Comparison of ENCODE assay signal across 2 cellular contexts in the genomic region with DNA sequence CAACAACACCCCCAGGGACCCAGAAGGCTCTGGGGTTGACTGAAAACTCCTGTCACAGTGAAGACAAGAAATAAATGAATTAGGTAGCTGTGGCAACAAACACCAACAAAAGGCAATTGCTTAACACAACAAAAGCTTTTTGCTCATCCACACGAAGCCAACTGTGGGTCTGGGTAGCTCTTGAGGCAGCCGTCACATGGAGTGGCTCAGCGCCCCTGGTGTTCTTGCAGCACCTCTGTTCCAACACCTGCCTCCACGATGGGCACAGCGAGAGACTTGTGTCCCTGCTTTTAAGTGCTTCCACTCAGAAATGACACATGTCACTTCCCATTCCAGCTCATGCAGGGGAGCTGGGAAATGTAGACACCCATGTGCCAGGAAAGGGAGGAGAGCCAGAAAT.
TF ChIP-seq lines count a peak whose summit lies in the region.

No MANE protein-coding gene starts in this region.

TF ChIP-seq in SK-N-SH, 30 proteins besides CTCF, POLR2A, EP300 and RAD21:
- no peak for TF ChIP-seq TCF12 (IDR thresholded peaks at IDR 0.05)
- no peak for TF ChIP-seq FOSL2 (IDR thresholded peaks at IDR 0.05; ENCODE audit: borderline replicate concordance, low read depth)
- TF ChIP-seq FOXM1 (IDR thresholded peaks at IDR 0.05; ENCODE audit: low read depth), result no peak
- TF ChIP-seq YY1 (IDR thresholded peaks at IDR 0.05; ENCODE audit: low read depth), result no peak
- no peak for TF ChIP-seq FOXJ3 (CRISPR knock-in tag; IDR thresholded peaks at IDR 0.05)
- TF ChIP-seq JUND (IDR thresholded peaks at IDR 0.05), result no peak
- TF ChIP-seq, protein P1, sequence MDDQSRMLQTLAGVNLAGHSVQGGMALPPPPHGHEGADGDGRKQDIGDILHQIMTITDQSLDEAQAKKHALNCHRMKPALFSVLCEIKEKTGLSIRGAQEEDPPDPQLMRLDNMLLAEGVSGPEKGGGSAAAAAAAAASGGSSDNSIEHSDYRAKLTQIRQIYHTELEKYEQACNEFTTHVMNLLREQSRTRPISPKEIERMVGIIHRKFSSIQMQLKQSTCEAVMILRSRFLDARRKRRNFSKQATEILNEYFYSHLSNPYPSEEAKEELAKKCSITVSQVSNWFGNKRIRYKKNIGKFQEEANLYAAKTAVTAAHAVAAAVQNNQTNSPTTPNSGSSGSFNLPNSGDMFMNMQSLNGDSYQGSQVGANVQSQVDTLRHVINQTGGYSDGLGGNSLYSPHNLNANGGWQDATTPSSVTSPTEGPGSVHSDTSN (IDR thresholded peaks at IDR 0.05), result no peak
- no peak for TF ChIP-seq USF2 (IDR thresholded peaks at IDR 0.05; ENCODE audit: borderline replicate concordance, low read depth, low read length)
- no peak for TF ChIP-seq GATA2 (CRISPR knock-in tag; IDR thresholded peaks at IDR 0.05)
- TF ChIP-seq RFX5 (IDR thresholded peaks at IDR 0.05; ENCODE audit: low read length), result no peak
- TF ChIP-seq TAF1 (IDR thresholded peaks at IDR 0.05; ENCODE audit: borderline replicate concordance, low read depth, low read length), result no peak
TF ChIP-seq in SK-N-SH: peak in this region for 0.

TF ChIP-seq in SK-N-SH treated with all-trans-retinoic acid at 6 μM for 48 hours, 23 proteins besides CTCF, POLR2A, EP300 and RAD21:
- TF ChIP-seq TCF4 (CRISPR knock-in tag; IDR thresholded peaks at IDR 0.05; ENCODE audit: borderline replicate concordance) (no peak), RARB (CRISPR knock-in tag; IDR thresholded peaks at IDR 0.05) (no peak), ZFP3 (CRISPR knock-in tag; IDR thresholded peaks at IDR 0.05) (no peak), ZNF565 (CRISPR knock-in tag; conservative IDR thresholded peaks at IDR 0.05; ENCODE audit: low read depth) (no peak), GLIS3 (CRISPR knock-in tag; IDR thresholded peaks at IDR 0.05) (no peak), ZC3H10 (CRISPR knock-in tag; IDR thresholded peaks at IDR 0.05) (no peak), ZFP30 (CRISPR knock-in tag; IDR thresholded peaks at IDR 0.05) (no peak), TOX (CRISPR knock-in tag; IDR thresholded peaks at IDR 0.05; ENCODE audit: borderline replicate concordance) (no peak), CSDC2 (CRISPR knock-in tag; IDR thresholded peaks at IDR 0.05) (no peak), ISL1 (CRISPR knock-in tag; IDR thresholded peaks at IDR 0.05) (no peak), PPARA (CRISPR knock-in tag; IDR thresholded peaks at IDR 0.05; ENCODE audit: borderline replicate concordance) (no peak), ZNF70 (CRISPR knock-in tag; IDR thresholded peaks at IDR 0.05) (no peak), POU6F1 (CRISPR knock-in tag; IDR thresholded peaks at IDR 0.05; ENCODE audit: borderline replicate concordance, low read depth) (no peak), BACH2 (CRISPR knock-in tag; IDR thresholded peaks at IDR 0.05; ENCODE audit: borderline replicate concordance) (no peak)
- TF ChIP-seq, protein P2, sequence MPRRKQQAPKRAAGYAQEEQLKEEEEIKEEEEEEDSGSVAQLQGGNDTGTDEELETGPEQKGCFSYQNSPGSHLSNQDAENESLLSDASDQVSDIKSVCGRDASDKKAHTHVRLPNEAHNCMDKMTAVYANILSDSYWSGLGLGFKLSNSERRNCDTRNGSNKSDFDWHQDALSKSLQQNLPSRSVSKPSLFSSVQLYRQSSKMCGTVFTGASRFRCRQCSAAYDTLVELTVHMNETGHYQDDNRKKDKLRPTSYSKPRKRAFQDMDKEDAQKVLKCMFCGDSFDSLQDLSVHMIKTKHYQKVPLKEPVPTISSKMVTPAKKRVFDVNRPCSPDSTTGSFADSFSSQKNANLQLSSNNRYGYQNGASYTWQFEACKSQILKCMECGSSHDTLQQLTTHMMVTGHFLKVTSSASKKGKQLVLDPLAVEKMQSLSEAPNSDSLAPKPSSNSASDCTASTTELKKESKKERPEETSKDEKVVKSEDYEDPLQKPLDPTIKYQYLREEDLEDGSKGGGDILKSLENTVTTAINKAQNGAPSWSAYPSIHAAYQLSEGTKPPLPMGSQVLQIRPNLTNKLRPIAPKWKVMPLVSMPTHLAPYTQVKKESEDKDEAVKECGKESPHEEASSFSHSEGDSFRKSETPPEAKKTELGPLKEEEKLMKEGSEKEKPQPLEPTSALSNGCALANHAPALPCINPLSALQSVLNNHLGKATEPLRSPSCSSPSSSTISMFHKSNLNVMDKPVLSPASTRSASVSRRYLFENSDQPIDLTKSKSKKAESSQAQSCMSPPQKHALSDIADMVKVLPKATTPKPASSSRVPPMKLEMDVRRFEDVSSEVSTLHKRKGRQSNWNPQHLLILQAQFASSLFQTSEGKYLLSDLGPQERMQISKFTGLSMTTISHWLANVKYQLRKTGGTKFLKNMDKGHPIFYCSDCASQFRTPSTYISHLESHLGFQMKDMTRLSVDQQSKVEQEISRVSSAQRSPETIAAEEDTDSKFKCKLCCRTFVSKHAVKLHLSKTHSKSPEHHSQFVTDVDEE (CRISPR knock-in tag; IDR thresholded peaks at IDR 0.05), result no peak
- TF ChIP-seq, protein P3, sequence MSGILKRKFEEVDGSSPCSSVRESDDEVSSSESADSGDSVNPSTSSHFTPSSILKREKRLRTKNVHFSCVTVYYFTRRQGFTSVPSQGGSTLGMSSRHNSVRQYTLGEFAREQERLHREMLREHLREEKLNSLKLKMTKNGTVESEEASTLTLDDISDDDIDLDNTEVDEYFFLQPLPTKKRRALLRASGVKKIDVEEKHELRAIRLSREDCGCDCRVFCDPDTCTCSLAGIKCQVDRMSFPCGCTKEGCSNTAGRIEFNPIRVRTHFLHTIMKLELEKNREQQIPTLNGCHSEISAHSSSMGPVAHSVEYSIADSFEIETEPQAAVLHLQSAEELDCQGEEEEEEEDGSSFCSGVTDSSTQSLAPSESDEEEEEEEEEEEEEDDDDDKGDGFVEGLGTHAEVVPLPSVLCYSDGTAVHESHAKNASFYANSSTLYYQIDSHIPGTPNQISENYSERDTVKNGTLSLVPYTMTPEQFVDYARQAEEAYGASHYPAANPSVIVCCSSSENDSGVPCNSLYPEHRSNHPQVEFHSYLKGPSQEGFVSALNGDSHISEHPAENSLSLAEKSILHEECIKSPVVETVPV (CRISPR knock-in tag; IDR thresholded peaks at IDR 0.05), result no peak
TF ChIP-seq in SK-N-SH treated with all-trans-retinoic acid at 6 μM for 48 hours: peak in this region for 0.
